ENCODE assay signal across 19 cellular contexts in genomic region chr10:111079241-111079760, GRCh38. TPM values are rescaled to one million over a fixed set of nuclear protein-coding genes. Genes with fewer than 3 reads are reported as not detected.
DNase-seq lines count a peak whose midpoint lies in the region; TF ChIP-seq lines count a peak whose summit lies in the region.
"Had no signal": no experiment of that assay in that cellular context is flagged by ENCODE, and none has a peak within 500 bp of the region (broad histone marks: within the 10 kb centered on the region; RNA-seq: fewer than 3 reads in every experiment).

No MANE protein-coding gene starts in this region.

- H3K4me1 Mint-ChIP-seq in CD8-positive, alpha-beta memory T cell = peaks cover 13 to 31% (median 14%) of the 10 kb centered on the region in 3 donors
- H3K4me1 Mint-ChIP-seq in glutamatergic neuron (ENCODE audit: low read depth, unreplicated experiment) = no peaks in the 10 kb centered on the region

- H3K36me3 ChIP-seq in CD8-positive, alpha-beta memory T cell (ENCODE audit: insufficient read depth, low read length) = no peaks in the 10 kb centered on the region

- CTCF ChIA-PET in CD8-positive, alpha-beta memory T cell (lab: Charles Lee) = no interaction called here
- CTCF ChIA-PET in HEK293T (lab: Yijun Ruan, JAX) = no interaction called here

- H3K27ac Mint-ChIP-seq in CD8-positive, alpha-beta memory T cell = peak overlapping the region in 1 of 8 donors; percentile 31
- H3K27ac Mint-ChIP-seq in glutamatergic neuron (ENCODE audit: unreplicated experiment) = no peak overlapping the region
- H3K27ac Mint-ChIP-seq: CD4-positive, CD25-positive, alpha-beta regulatory T cell had no signal

- no peak overlapping the region for H3K4me3 ChIP-seq in CD8-positive, alpha-beta memory T cell (ENCODE audit: low read length)
- H3K4me3 ChIP-seq: body of pancreas, K562, psoas muscle had no signal

- H3K4me3 Mint-ChIP-seq in CD8-positive, alpha-beta memory T cell = peak overlapping the region in 6 of 7 donors; percentile 8 to 72 (median 66)
- H3K4me3 Mint-ChIP-seq in glutamatergic neuron (ENCODE audit: unreplicated experiment) = peak overlapping the region; percentile 81

- peaks cover 25% of the 10 kb centered on the region for H3K27me3 ChIP-seq in CD8-positive, alpha-beta memory T cell (ENCODE audit: insufficient read depth, low read length, poor library complexity, severe bottlenecking)

- no peak for TF ChIP-seq CTCF in glutamatergic neuron (IDR thresholded peaks at IDR 0.05; ENCODE audit: partially characterized antibody, unreplicated experiment)

- no peak overlapping the region for H3K27ac ChIP-seq in CD8-positive, alpha-beta memory T cell (ENCODE audit: low read depth, low read length)
- H3K27ac ChIP-seq: foreskin keratinocyte, psoas muscle had no signal

- peaks cover 40 to 44% of the 10 kb centered on the region in 2 donors for H3K27me3 Mint-ChIP-seq in CD8-positive, alpha-beta memory T cell
- peaks cover 21% of the 10 kb centered on the region for H3K27me3 Mint-ChIP-seq in glutamatergic neuron (ENCODE audit: unreplicated experiment)

- no peaks in the 10 kb centered on the region for H3K4me1 ChIP-seq in CD8-positive, alpha-beta memory T cell (ENCODE audit: insufficient read depth, low read length)
- H3K4me1 ChIP-seq: foreskin keratinocyte had no signal

- peaks cover 0 to 5% (median 0%) of the 10 kb centered on the region in 5 donors for H3K9me3 Mint-ChIP-seq in CD8-positive, alpha-beta memory T cell
- peaks cover 7% of the 10 kb centered on the region for H3K9me3 Mint-ChIP-seq in glutamatergic neuron (ENCODE audit: unreplicated experiment)

- peaks cover 0 to 9% (median 0%) of the 10 kb centered on the region in 3 donors for H3K36me3 Mint-ChIP-seq in CD8-positive, alpha-beta memory T cell
- no peaks in the 10 kb centered on the region for H3K36me3 Mint-ChIP-seq in glutamatergic neuron (ENCODE audit: unreplicated experiment)
- H3K36me3 Mint-ChIP-seq: CD4-positive, CD25-positive, alpha-beta regulatory T cell had no signal

- POLR2A ChIA-PET in CD8-positive, alpha-beta memory T cell (lab: Charles Lee) = no interaction called here
- POLR2A ChIA-PET in HEK293T (lab: Yijun Ruan, JAX) = no interaction called here

- no peaks in the 10 kb centered on the region for H3K9me3 ChIP-seq in CD8-positive, alpha-beta memory T cell (ENCODE audit: low read length)
- H3K9me3 ChIP-seq: body of pancreas, psoas muscle had no signal

- DNase-seq in CD8-positive, alpha-beta memory T cell = no peak
- DNase-seq in HEK293T (ENCODE audit: extremely low spot score) (peak; percentile 4), glutamatergic neuron (no peak), retina (peak; percentile 47), NCI-H187 treated with DMSO at 0.1 percent for 48 hours (lab: John Stamatoyannopoulos, UW) (no peak), putamen (ENCODE audit: low spot score) (no peak)
- DNase-seq in activated effector memory CD4-positive, alpha-beta T cell treated with Interleukin-2 at 50 U/mL for 16 hours = no peak
- DNase-seq: activated T-cell treated with anti-CD3 and anti-CD28 coated beads, Interleukin-2, amount 50 U/mL, for 48 hours; body of pancreas; effector memory CD4-positive, alpha-beta T cell; foreskin keratinocyte; GF-D8; NCI-H1417; NCI-H446; PC-3; psoas muscle; SW 1271 had no signal

TF ChIP-seq in HEK293T, 16 proteins besides CTCF, POLR2A, EP300 and RAD21:
- TF ChIP-seq NFRKB (IDR thresholded peaks at IDR 0.05) (no peak), ARNT (IDR thresholded peaks at IDR 0.05) (no peak), L3MBTL2 (conservative IDR thresholded peaks at IDR 0.05) (no peak), TARDBP (IDR thresholded peaks at IDR 0.05) (no peak), CTBP1 (IDR thresholded peaks at IDR 0.05; ENCODE audit: borderline replicate concordance) (no peak), SUZ12 (IDR thresholded peaks at IDR 0.05) (no peak), FOXA1 (IDR thresholded peaks at IDR 0.05) (no peak), HDGF (IDR thresholded peaks at IDR 0.05; ENCODE audit: borderline replicate concordance) (no peak), PKNOX1 (IDR thresholded peaks at IDR 0.05) (no peak)

RNA-seq across cellular contexts. Expression of gene ADRA2A, which starts 2.5 kb away (rescaled TPM):
- not detected for total RNA-seq in CD8-positive, alpha-beta memory T cell
- not detected for polyA plus RNA-seq in CD8-positive, alpha-beta memory T cell
- 0.32 TPM for total RNA-seq in glutamatergic neuron (ENCODE audit: unreplicated experiment)
- total RNA-seq: foreskin keratinocyte, K562, PC-3 had no signal
- polyA plus RNA-seq: CD4-positive, CD25-positive, alpha-beta regulatory T cell; foreskin keratinocyte; K562 had no signal

Comparison
In these comparisons a context has a peak if more than half of its experiments do, and no peak if none do; other contexts are left out.
1. DNase-seq: peak in HEK293T (single experiment) and retina (single experiment); none in CD8-positive, alpha-beta memory T cell (0 of 5), glutamatergic neuron (single experiment), NCI-H187 treated with DMSO at 0.1 percent for 48 hours (single experiment), putamen (single experiment) and activated effector memory CD4-positive, alpha-beta T cell treated with Interleukin-2 at 50 U/mL for 16 hours (single experiment).